Comparison of ENCODE assay signal across 8 cellular contexts in genomic region chr1:202539166-202539574, GRCh38.
DNase-seq lines count a peak whose midpoint lies in the region; FAIRE-seq and TF ChIP-seq lines count a peak whose summit lies in the region.
"Not testable (repeated sequence)": the region's sequence is repeated elsewhere in the genome, so short reads cannot be mapped to it uniquely, and the experiment has no call there.

No MANE protein-coding gene starts in this region.

- DNase-seq in AG04450 (ENCODE audit: low read depth, low spot score): peak; percentile 72
- DNase-seq in SJSA1 (ENCODE audit: low read depth in 1 of 2, low spot score in 2 of 2): peak; percentile 79 to 84
- peak; percentile 86 for DNase-seq in bronchial epithelial cell (ENCODE audit: low read depth)
- peak; percentile 84 for DNase-seq in fibroblast of the aortic adventitia (ENCODE audit: low read depth)
- DNase-seq in kidney tubule cell (ENCODE audit: low spot score): peak; percentile 74
- not testable (repeated sequence) for DNase-seq in osteocyte (ENCODE audit: extremely low spot score, unreplicated experiment)
- peak; percentile 52 for DNase-seq in stromal cell of bone marrow (ENCODE audit: low read depth)

- H3K36me3 Mint-ChIP-seq in osteocyte (ENCODE audit: unreplicated experiment): not testable (repeated sequence)

- POLR2A ChIA-PET in AG04450 (lab: Yijun Ruan, JAX): interaction anchor here (1.0 to 1.7 kb wide), 2 partner anchors 34 to 38 kb away, joined by 3 to 7 read pairs; no protein-coding TSS in a partner anchor
- POLR2A ChIA-PET in HEK293 (lab: Yijun Ruan, JAX): not testable (repeated sequence)

- H3K9me3 Mint-ChIP-seq in osteocyte (ENCODE audit: unreplicated experiment): not testable (repeated sequence)

- TF ChIP-seq CTCF in AG04450 (IDR thresholded peaks at IDR 0.05; ENCODE audit: low read depth, low read length); HEK293 (tag by site-specific recombination; IDR thresholded peaks at IDR 0.05); bronchial epithelial cell (IDR thresholded peaks at IDR 0.05; ENCODE audit: insufficient read depth, low read length, severe bottlenecking); fibroblast of the aortic adventitia (IDR thresholded peaks at IDR 0.05; ENCODE audit: insufficient read depth, low read length); osteocyte (IDR thresholded peaks at IDR 0.05): not testable (repeated sequence)

- peaks cover 23% of the 10 kb centered on the region for H3K4me1 Mint-ChIP-seq in osteocyte (ENCODE audit: unreplicated experiment)

- not testable (repeated sequence) for H3K4me1 ChIP-seq in HEK293 (ENCODE audit: control insufficient read depth, insufficient read depth, low read length)
- H3K4me1 ChIP-seq in SJSA1 (replicated peaks): peaks cover 13% of the 10 kb centered on the region

- not testable (repeated sequence) for FAIRE-seq in bronchial epithelial cell (lab: Jason Lieb, UNC)

- not testable (repeated sequence) for H3K27me3 Mint-ChIP-seq in osteocyte (ENCODE audit: unreplicated experiment)

- not testable (repeated sequence) for H3K9me3 ChIP-seq in AG04450 (ENCODE audit: control insufficient read depth, insufficient read depth, low read length); HEK293 (ENCODE audit: control insufficient read depth, insufficient read depth, low read depth, low read length); SJSA1 (replicated peaks)

- peak overlapping the region; percentile 43 for H3K4me3 Mint-ChIP-seq in osteocyte (ENCODE audit: unreplicated experiment)

- not testable (repeated sequence) for H3K36me3 ChIP-seq in HEK293 (ENCODE audit: control insufficient read depth in 2 of 2, insufficient read depth in 1 of 2, low read length in 2 of 2); SJSA1; bronchial epithelial cell (ENCODE audit: control insufficient read depth, insufficient read depth, low read length)

- peak overlapping the region; percentile 64 for H3K4me3 ChIP-seq in AG04450 (ENCODE audit: low read depth, low read length)
- not testable (repeated sequence) for H3K4me3 ChIP-seq in HEK293 (ENCODE audit: low read depth, low read length)
- peak overlapping the region; percentile 31 for H3K4me3 ChIP-seq in SJSA1
- peak overlapping the region; percentile 23 for H3K4me3 ChIP-seq in bronchial epithelial cell (ENCODE audit: low read depth, low read length)
- peak overlapping the region; percentile 59 for H3K4me3 ChIP-seq in fibroblast of the aortic adventitia (ENCODE audit: low read depth, low read length)

- not testable (repeated sequence) for H3K27me3 ChIP-seq in AG04450 (ENCODE audit: control insufficient read depth, insufficient read depth, low read length); SJSA1 (replicated peaks); bronchial epithelial cell (ENCODE audit: control insufficient read depth, insufficient read depth, low read length)

- CTCF ChIA-PET in AG04450 (lab: Charles Lee): interaction anchor here (1.3 to 1.9 kb wide), 2 partner anchors 32 to 61 kb away, joined by 4 to 5 read pairs; no protein-coding TSS in a partner anchor
- CTCF ChIA-PET in HEK293 (lab: Yijun Ruan, JAX): interaction anchor here (0.5 kb wide), 1 partner anchor 355 kb away, joined by 4 read pairs; no protein-coding TSS in a partner anchor

- H3K27ac ChIP-seq in AG04450 (ENCODE audit: low read depth, low read length) (peak overlapping the region; percentile 80), SJSA1 (peak overlapping the region; percentile 75)
- H3K27ac ChIP-seq in HEK293 (ENCODE audit: extremely low read depth, low read depth, low read length): not testable (repeated sequence)

- H3K27ac Mint-ChIP-seq in osteocyte (ENCODE audit: unreplicated experiment): peak overlapping the region; percentile 74

TF ChIP-seq in HEK293, 187 proteins besides CTCF, POLR2A, EP300 and RAD21:
- TF ChIP-seq MZF1 (tag by site-specific recombination; IDR thresholded peaks at IDR 0.05; ENCODE audit: borderline replicate concordance) (peak; percentile 77; the same call in 1 of the 2 replicates), PRDM10 (tag by site-specific recombination; IDR thresholded peaks at IDR 0.05) (peak; percentile 83)
